1 cellular context compared by ENCODE assay signal in genomic region chr3:42803800-42804112, GRCh38.
A peak's percentile ranks its signal among the peaks of the same experiment; 100 is the strongest.
TF ChIP-seq lines count a peak whose summit lies in the region.

No MANE protein-coding gene starts in this region.

TF ChIP-seq in HepG2, 621 proteins besides CTCF, POLR2A, EP300 and RAD21 (continued from another document and continues in another):
- TF ChIP-seq NFAT5 (CRISPR knock-in tag; IDR thresholded peaks at IDR 0.05) (no peak), ARID3A (IDR thresholded peaks at IDR 0.05; ENCODE audit: low read depth, low read length) (no peak), MAX (IDR thresholded peaks at IDR 0.05) (no peak), NFYB (CRISPR knock-in tag; IDR thresholded peaks at IDR 0.05) (no peak), IRX3 (CRISPR knock-in tag; IDR thresholded peaks at IDR 0.05; ENCODE audit: borderline replicate concordance, low read depth) (0 out of 2 replicates have a peak, but pooled peaks have one; percentile 29), ZFYVE20 (CRISPR knock-in tag; IDR thresholded peaks at IDR 0.05; ENCODE audit: borderline replicate concordance, low read depth) (no peak), KDM3A (CRISPR knock-in tag; IDR thresholded peaks at IDR 0.05; ENCODE audit: low read depth) (no peak), NCOA1 (CRISPR knock-in tag; IDR thresholded peaks at IDR 0.05) (no peak), SMYD3 (CRISPR knock-in tag; IDR thresholded peaks at IDR 0.05) (no peak), CHCHD3 (CRISPR knock-in tag; IDR thresholded peaks at IDR 0.05) (no peak), TCF7L2 (IDR thresholded peaks at IDR 0.05; ENCODE audit: low read depth, low read length) (no peak), ZNF562 (CRISPR knock-in tag; IDR thresholded peaks at IDR 0.05; ENCODE audit: borderline replicate concordance) (no peak), ASH2L (IDR thresholded peaks at IDR 0.05; ENCODE audit: insufficient read length, low read depth, low read length) (no peak), REL (CRISPR knock-in tag; conservative IDR thresholded peaks at IDR 0.05) (no peak), FLYWCH1 (CRISPR knock-in tag; IDR thresholded peaks at IDR 0.05) (no peak), ATF7-NPFF (CRISPR knock-in tag; IDR thresholded peaks at IDR 0.05; ENCODE audit: low read depth) (no peak), ZKSCAN5 (CRISPR knock-in tag; IDR thresholded peaks at IDR 0.05) (no peak), ZNF564 (CRISPR knock-in tag; IDR thresholded peaks at IDR 0.05) (no peak), PAWR (CRISPR knock-in tag; IDR thresholded peaks at IDR 0.05; ENCODE audit: borderline replicate concordance) (no peak), PHB2 (IDR thresholded peaks at IDR 0.05; ENCODE audit: partially characterized antibody) (no peak), TOPORS (CRISPR knock-in tag; IDR thresholded peaks at IDR 0.05) (no peak), FOXK1 (CRISPR knock-in tag; IDR thresholded peaks at IDR 0.05; ENCODE audit: borderline replicate concordance, low read depth) (no peak), ARNT2 (CRISPR knock-in tag; IDR thresholded peaks at IDR 0.05; ENCODE audit: low read depth) (no peak), SRY (CRISPR knock-in tag; IDR thresholded peaks at IDR 0.05) (0 out of 2 replicates have a peak, but pooled peaks have one; percentile 26), ZNF597 (CRISPR knock-in tag; IDR thresholded peaks at IDR 0.05) (no peak), KAT8 (CRISPR knock-in tag; IDR thresholded peaks at IDR 0.05) (no peak), CREBL2 (CRISPR knock-in tag; IDR thresholded peaks at IDR 0.05; ENCODE audit: borderline replicate concordance) (no peak), ZNF501 (CRISPR knock-in tag; IDR thresholded peaks at IDR 0.05) (no peak), CC2D1A (CRISPR knock-in tag; IDR thresholded peaks at IDR 0.05) (no peak), ESRRA (CRISPR knock-in tag; IDR thresholded peaks at IDR 0.05; ENCODE audit: low read depth) (no peak; the same call in 1 of the 2 replicates), ZNF280D (CRISPR knock-in tag; IDR thresholded peaks at IDR 0.05) (0 out of 2 replicates have a peak, but pooled peaks have one; percentile 8), TBP (CRISPR knock-in tag; IDR thresholded peaks at IDR 0.05) (no peak), SOX5 (CRISPR knock-in tag; IDR thresholded peaks at IDR 0.05; ENCODE audit: borderline replicate concordance) (no peak), MTERF4 (CRISPR knock-in tag; IDR thresholded peaks at IDR 0.05) (no peak), ZBTB42 (CRISPR knock-in tag; IDR thresholded peaks at IDR 0.05) (no peak), ZNF776 (CRISPR knock-in tag; IDR thresholded peaks at IDR 0.05) (no peak), ZNF75D (CRISPR knock-in tag; IDR thresholded peaks at IDR 0.05; ENCODE audit: borderline replicate concordance) (no peak), ZNF724P (CRISPR knock-in tag; IDR thresholded peaks at IDR 0.05; ENCODE audit: borderline replicate concordance) (no peak), TRAFD1 (CRISPR knock-in tag; IDR thresholded peaks at IDR 0.05; ENCODE audit: borderline replicate concordance) (no peak), PAF1 (CRISPR knock-in tag; IDR thresholded peaks at IDR 0.05) (no peak), PHF5A (CRISPR knock-in tag; IDR thresholded peaks at IDR 0.05; ENCODE audit: low read depth, unreplicated experiment) (no peak), NCOR1 (IDR thresholded peaks at IDR 0.05; ENCODE audit: borderline replicate concordance, low read length) (no peak)
- TF ChIP-seq, protein P1, sequence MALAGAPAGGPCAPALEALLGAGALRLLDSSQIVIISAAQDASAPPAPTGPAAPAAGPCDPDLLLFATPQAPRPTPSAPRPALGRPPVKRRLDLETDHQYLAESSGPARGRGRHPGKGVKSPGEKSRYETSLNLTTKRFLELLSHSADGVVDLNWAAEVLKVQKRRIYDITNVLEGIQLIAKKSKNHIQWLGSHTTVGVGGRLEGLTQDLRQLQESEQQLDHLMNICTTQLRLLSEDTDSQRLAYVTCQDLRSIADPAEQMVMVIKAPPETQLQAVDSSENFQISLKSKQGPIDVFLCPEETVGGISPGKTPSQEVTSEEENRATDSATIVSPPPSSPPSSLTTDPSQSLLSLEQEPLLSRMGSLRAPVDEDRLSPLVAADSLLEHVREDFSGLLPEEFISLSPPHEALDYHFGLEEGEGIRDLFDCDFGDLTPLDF (CRISPR knock-in tag; IDR thresholded peaks at IDR 0.05) = no peak; the same call in 1 of the 2 replicates
- TF ChIP-seq, protein P2, sequence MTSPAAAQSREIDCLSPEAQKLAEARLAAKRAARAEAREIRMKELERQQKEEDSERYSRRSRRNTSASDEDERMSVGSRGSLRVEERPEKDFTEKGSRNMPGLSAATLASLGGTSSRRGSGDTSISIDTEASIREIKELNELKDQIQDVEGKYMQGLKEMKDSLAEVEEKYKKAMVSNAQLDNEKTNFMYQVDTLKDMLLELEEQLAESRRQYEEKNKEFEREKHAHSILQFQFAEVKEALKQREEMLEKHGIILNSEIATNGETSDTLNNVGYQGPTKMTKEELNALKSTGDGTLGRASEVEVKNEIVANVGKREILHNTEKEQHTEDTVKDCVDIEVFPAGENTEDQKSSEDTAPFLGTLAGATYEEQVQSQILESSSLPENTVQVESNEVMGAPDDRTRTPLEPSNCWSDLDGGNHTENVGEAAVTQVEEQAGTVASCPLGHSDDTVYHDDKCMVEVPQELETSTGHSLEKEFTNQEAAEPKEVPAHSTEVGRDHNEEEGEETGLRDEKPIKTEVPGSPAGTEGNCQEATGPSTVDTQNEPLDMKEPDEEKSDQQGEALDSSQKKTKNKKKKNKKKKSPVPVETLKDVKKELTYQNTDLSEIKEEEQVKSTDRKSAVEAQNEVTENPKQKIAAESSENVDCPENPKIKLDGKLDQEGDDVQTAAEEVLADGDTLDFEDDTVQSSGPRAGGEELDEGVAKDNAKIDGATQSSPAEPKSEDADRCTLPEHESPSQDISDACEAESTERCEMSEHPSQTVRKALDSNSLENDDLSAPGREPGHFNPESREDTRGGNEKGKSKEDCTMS (CRISPR knock-in tag; conservative IDR thresholded peaks at IDR 0.05) = no peak
- TF ChIP-seq, protein P3, sequence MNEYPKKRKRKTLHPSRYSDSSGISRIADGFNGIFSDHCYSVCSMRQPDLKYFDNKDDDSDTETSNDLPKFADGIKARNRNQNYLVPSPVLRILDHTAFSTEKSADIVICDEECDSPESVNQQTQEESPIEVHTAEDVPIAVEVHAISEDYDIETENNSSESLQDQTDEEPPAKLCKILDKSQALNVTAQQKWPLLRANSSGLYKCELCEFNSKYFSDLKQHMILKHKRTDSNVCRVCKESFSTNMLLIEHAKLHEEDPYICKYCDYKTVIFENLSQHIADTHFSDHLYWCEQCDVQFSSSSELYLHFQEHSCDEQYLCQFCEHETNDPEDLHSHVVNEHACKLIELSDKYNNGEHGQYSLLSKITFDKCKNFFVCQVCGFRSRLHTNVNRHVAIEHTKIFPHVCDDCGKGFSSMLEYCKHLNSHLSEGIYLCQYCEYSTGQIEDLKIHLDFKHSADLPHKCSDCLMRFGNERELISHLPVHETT (CRISPR knock-in tag; conservative IDR thresholded peaks at IDR 0.05) = no peak
